Comparison of ENCODE assay signal across 20 cellular contexts in the genomic region with DNA sequence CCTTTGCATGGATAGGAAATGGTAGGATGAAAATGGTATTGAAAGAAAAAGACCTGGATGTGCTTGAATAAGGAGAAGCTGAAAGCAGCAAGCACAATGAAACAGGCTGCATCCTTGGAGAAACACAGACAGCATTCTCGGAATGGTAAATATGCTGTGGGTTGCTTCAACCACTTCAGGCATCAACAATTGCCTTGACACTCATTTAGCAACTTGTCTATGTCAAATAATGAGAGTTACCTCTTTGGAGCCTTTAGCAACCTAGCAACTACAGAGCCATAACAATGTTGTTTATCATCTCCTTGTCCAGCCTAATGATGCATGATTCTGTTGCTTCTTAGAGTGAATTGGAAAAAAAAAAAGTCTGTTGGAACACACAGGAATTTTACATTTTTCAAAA.
"Had no signal": no experiment of that assay in that cellular context is flagged by ENCODE, and none has a peak within 500 bp of the region (broad histone marks: within the 10 kb centered on the region; RNA-seq: fewer than 3 reads in every experiment).

No MANE protein-coding gene starts in this region.

- DNase-seq: activated CD4-positive, alpha-beta T cell treated with anti-CD3 and anti-CD28 coated beads for 36 hours; activated CD4-positive, alpha-beta T cell treated with anti-CD3 and anti-CD28 coated beads, Interleukin-2, amount 50 U/mL, for 48 hours; activated gamma-delta T cell treated with Interleukin-2 at 50 U/mL for 16 hours; activated T-cell treated with anti-CD3 and anti-CD28 coated beads for 4 hours; adrenal gland; dermis blood vessel endothelial cell; effector memory CD4-positive, alpha-beta T cell; stimulated activated CD4-positive, alpha-beta T cell treated with anti-CD3 and anti-CD28 coated beads, Interleukin-2, amount 100 ng/mL, for 24 hours; stimulated activated naive CD4-positive, alpha-beta T cell treated with Interleukin-2 at 50 U/mL for 16 hours; substantia nigra; tibial artery had no signal

- H2AFZ ChIP-seq: hepatocyte had no signal

- H3K79me2 ChIP-seq: hepatocyte had no signal

- H3K36me3 ChIP-seq: adrenal gland, cardiac muscle cell, right atrium auricular region, tibial artery had no signal

- H3K4me1 ChIP-seq: adrenal gland, right atrium auricular region, tibial artery had no signal

- H3K4me2 ChIP-seq: hepatocyte had no signal

- H3K4me3 ChIP-seq: adrenal gland, cardiac muscle cell, hepatocyte, lung, right atrium auricular region, tibial artery had no signal

- H3K27ac ChIP-seq: adrenal gland, cardiac muscle cell, hepatocyte, right atrium auricular region, tibial artery had no signal

- ATAC-seq: activated CD4-positive, alpha-beta T cell treated with anti-CD3 and anti-CD28 coated beads for 36 hours; activated naive CD4-positive, alpha-beta T cell treated with anti-CD3 and anti-CD28 coated beads, Interleukin-2, amount 50 U/mL, for 72 hours; left lobe of liver; WTC11 had no signal

- FAIRE-seq: islet of Langerhans, urothelium cell line had no signal

- H3K9me3 ChIP-seq: adrenal gland, right atrium auricular region, tibial artery had no signal

- H3K27me3 ChIP-seq: adrenal gland, cardiac muscle cell, hepatocyte, right atrium auricular region, tibial artery had no signal
